12 cellular contexts compared by ENCODE assay signal in genomic region chr6:131594074-131594473, GRCh38. TPM values are rescaled to one million over a fixed set of nuclear protein-coding genes. Genes with fewer than 3 reads are reported as not detected.
"Had no signal": no experiment of that assay in that cellular context is flagged by ENCODE, and none has a peak within 500 bp of the region (broad histone marks: within the 10 kb centered on the region; RNA-seq: fewer than 3 reads in every experiment).

No MANE protein-coding gene starts in this region.

- FAIRE-seq: H1, H54 had no signal

- H3K4me3 ChIP-seq: GM23248, GM23338, HAP-1 had no signal

- H3K4me1 ChIP-seq: HAP-1 had no signal

- H3K9me3 ChIP-seq: HAP-1 had no signal

- H3K27ac ChIP-seq: GM23248 had no signal

- H3K9ac ChIP-seq: GM23248 had no signal

- H3K4me2 ChIP-seq: GM23338 had no signal

- ATAC-seq: GM23338, HCT116 had no signal

- H2AFZ ChIP-seq: GM23248, GM23338 had no signal

- DNase-seq: GM23248, GOT3, H7, H9, HCEC 1CT, HFFc6 had no signal

RNA-seq across cellular contexts. Expression of gene ARG1, which starts 21.0 kb away (rescaled TPM):
- total RNA-seq: GM23248, GM23338, H1, H4, H7, H9, HFFc6 had no signal
- polyA plus RNA-seq: GM23248, H1 had no signal

RNA-seq across cellular contexts. Expression of gene ENPP3, which starts 43.0 kb away (rescaled TPM):
- total RNA-seq: GM23248, GM23338, H1, H4, H7 had no signal
- polyA plus RNA-seq: GM23248, GM23338 had no signal
